Comparison of ENCODE assay signal across 13 cellular contexts in genomic region chr1:1353389-1354151, GRCh38. TPM values are rescaled to one million over a fixed set of nuclear protein-coding genes. Genes with fewer than 3 reads are reported as not detected.
A peak's percentile ranks its signal among the peaks of the same experiment; 100 is the strongest.
DNase-seq lines count a peak whose midpoint lies in the region; ATAC-seq, FAIRE-seq and TF ChIP-seq lines count a peak whose summit lies in the region.
"Had no signal": no experiment of that assay in that cellular context is flagged by ENCODE, and none has a peak within 500 bp of the region (broad histone marks: within the 10 kb centered on the region; RNA-seq: fewer than 3 reads in every experiment).

No MANE protein-coding gene starts in this region.

- H3K27ac ChIP-seq in HEK293 (ENCODE audit: extremely low read depth, low read depth, low read length), result no peak overlapping the region
- H3K27ac ChIP-seq in astrocyte (ENCODE audit: low read depth, low read length), result no peak overlapping the region
- no peak overlapping the region for H3K27ac ChIP-seq in neural progenitor cell
- H3K27ac ChIP-seq in prostate gland, result no peak overlapping the region

- TF ChIP-seq POLR2A in prostate gland (IDR thresholded peaks at IDR 0.05), result no peak

- WGBS in prostate gland, result 46% methylated on average over 28 of the region's 28 CpGs

- H3K4me3 ChIP-seq in HEK293 (ENCODE audit: low read depth, low read length) (no peak overlapping the region), astrocyte (ENCODE audit: insufficient read depth, low read depth, low read length) (no peak overlapping the region), neural progenitor cell (peak overlapping the region; percentile 34), prostate gland (no peak overlapping the region)

- no peak for TF ChIP-seq CTCF in HEK293 (tag by site-specific recombination; IDR thresholded peaks at IDR 0.05)
- TF ChIP-seq CTCF in astrocyte (IDR thresholded peaks at IDR 0.05; ENCODE audit: insufficient read depth, low read depth, low read length), result no peak
- no peak for TF ChIP-seq CTCF in neural progenitor cell (IDR thresholded peaks at IDR 0.05)
- TF ChIP-seq CTCF in prostate gland (IDR thresholded peaks at IDR 0.05), result no peak

- H3K27me3 Mint-ChIP-seq in astrocyte (ENCODE audit: low read depth, unreplicated experiment) (peaks cover 2% of the 10 kb centered on the region), neural progenitor cell (ENCODE audit: insufficient read depth, low read depth) (peaks cover 18% of the 10 kb centered on the region)
- peaks cover 10% of the 10 kb centered on the region for H3K27me3 Mint-ChIP-seq in activated T-helper 17 cell treated with anti-CD3 and anti-CD28 coated beads, Interleukin-2, amount 50 U/mL, for 72 hours

- H3F3A ChIP-seq in neural progenitor cell (ENCODE audit: low read depth), result peaks cover 49% of the 10 kb centered on the region

- H3K4me3 Mint-ChIP-seq in astrocyte (ENCODE audit: unreplicated experiment), result no peak overlapping the region
- H3K4me3 Mint-ChIP-seq in neural progenitor cell, result peak overlapping the region; percentile 48
- no peak overlapping the region for H3K4me3 Mint-ChIP-seq in activated T-helper 17 cell treated with anti-CD3 and anti-CD28 coated beads, Interleukin-2, amount 50 U/mL, for 72 hours

- H3K9me3 ChIP-seq in HEK293 (ENCODE audit: control insufficient read depth, insufficient read depth, low read depth, low read length), result no peaks in the 10 kb centered on the region
- no peaks in the 10 kb centered on the region for H3K9me3 ChIP-seq in astrocyte (ENCODE audit: insufficient read depth, low read depth, low read length)
- H3K9me3 ChIP-seq in neural progenitor cell (ENCODE audit: low read depth), result no peaks in the 10 kb centered on the region
- H3K9me3 ChIP-seq in prostate gland, result no peaks in the 10 kb centered on the region
- H3K9me3 ChIP-seq: thoracic aorta had no signal

- H3K27me3 ChIP-seq in astrocyte (ENCODE audit: insufficient read depth, low read length) (no peaks in the 10 kb centered on the region), neural progenitor cell (peaks cover 35% of the 10 kb centered on the region), prostate gland (replicated peaks; ENCODE audit: insufficient read depth) (no peaks in the 10 kb centered on the region)

- peaks cover 6% of the 10 kb centered on the region for H3K36me3 Mint-ChIP-seq in astrocyte (ENCODE audit: low read depth, unreplicated experiment)
- peaks cover 3% of the 10 kb centered on the region for H3K36me3 Mint-ChIP-seq in neural progenitor cell
- H3K36me3 Mint-ChIP-seq in activated T-helper 17 cell treated with anti-CD3 and anti-CD28 coated beads, Interleukin-2, amount 50 U/mL, for 72 hours (ENCODE audit: low read depth), result no peaks in the 10 kb centered on the region
- H3K36me3 Mint-ChIP-seq: brain had no signal

- ATAC-seq in activated T-helper 17 cell treated with anti-CD3 and anti-CD28 coated beads, Interleukin-2, amount 50 U/mL, for 72 hours (replicated peaks), result no peak
- ATAC-seq in HG02840 (IDR thresholded peaks at IDR 0.05; ENCODE audit: low FRiP score, unreplicated experiment), result no peak

- H3K9ac ChIP-seq in astrocyte (ENCODE audit: low read length), result no peak overlapping the region
- H3K9ac ChIP-seq in neural progenitor cell, result no peak overlapping the region

- H3K4me2 ChIP-seq in astrocyte (ENCODE audit: low read length) (peak overlapping the region; percentile 22), neural progenitor cell (peak overlapping the region; percentile 69)

- H3K27ac Mint-ChIP-seq in astrocyte (ENCODE audit: unreplicated experiment) (no peak overlapping the region), neural progenitor cell (no peak overlapping the region)
- H3K27ac Mint-ChIP-seq in activated T-helper 17 cell treated with anti-CD3 and anti-CD28 coated beads, Interleukin-2, amount 50 U/mL, for 72 hours, result no peak overlapping the region

- DNase-seq in COR-L47 (lab: John Stamatoyannopoulos, UW), result peak; percentile 29
- DNase-seq in astrocyte (ENCODE audit: low read depth), result no peak
- no peak for DNase-seq in neural progenitor cell (ENCODE audit: low spot score)
- DNase-seq in prostate gland (ENCODE audit: low spot score), result no peak
- DNase-seq: GF-D8, posterior cingulate gyrus, T-helper 9 cell had no signal

- H3K36me3 ChIP-seq in HEK293 (ENCODE audit: control insufficient read depth in 2 of 2, insufficient read depth in 1 of 2, low read length in 2 of 2) (no peaks in the 10 kb centered on the region), astrocyte (ENCODE audit: insufficient read depth, low read length) (peaks cover 11% of the 10 kb centered on the region), neural progenitor cell (no peaks in the 10 kb centered on the region), prostate gland (no peaks in the 10 kb centered on the region)

- H4K20me1 ChIP-seq in astrocyte (ENCODE audit: insufficient read depth, low read length) (peaks cover 48% of the 10 kb centered on the region), neural progenitor cell (ENCODE audit: low read depth) (peaks cover 37% of the 10 kb centered on the region)

- H2AFZ ChIP-seq in astrocyte (ENCODE audit: low read depth, low read length), result no peak overlapping the region
- H2AFZ ChIP-seq in neural progenitor cell (replicated peaks), result no peak overlapping the region

- intact Hi-C loops in prostate gland (cut with DNase I), result no loop called here

- POLR2A ChIA-PET in HEK293 (lab: Yijun Ruan, JAX), result interaction anchor here (0.6 to 0.9 kb wide), 5 partner anchors 17 to 687 kb away, joined by 3 to 4 read pairs (median 3); partner anchors contain the start of gene AURKAIP1

- CTCF ChIA-PET in HEK293 (lab: Yijun Ruan, JAX), result interaction anchor here (0.6 to 2.7 kb wide), 2 partner anchors 15 to 18 kb away, joined by 3 to 15 read pairs; no protein-coding TSS in a partner anchor

- peaks cover 54% of the 10 kb centered on the region for H3K79me2 ChIP-seq in astrocyte (ENCODE audit: insufficient read depth, low read length)
- peaks cover 3% of the 10 kb centered on the region for H3K79me2 ChIP-seq in neural progenitor cell (ENCODE audit: low read depth)

- H3K4me1 ChIP-seq in HEK293 (ENCODE audit: control insufficient read depth, insufficient read depth, low read length) (peaks cover 7% of the 10 kb centered on the region; the same call in 1 of the 2 replicates), astrocyte (ENCODE audit: insufficient read depth, low read length) (peaks cover 17% of the 10 kb centered on the region), neural progenitor cell (peaks cover 41% of the 10 kb centered on the region), prostate gland (replicated peaks) (no peaks in the 10 kb centered on the region)

- H3K4me1 Mint-ChIP-seq in astrocyte (ENCODE audit: low read depth, unreplicated experiment) (peaks cover 10% of the 10 kb centered on the region), neural progenitor cell (peaks cover 28% of the 10 kb centered on the region)
- H3K4me1 Mint-ChIP-seq in activated T-helper 17 cell treated with anti-CD3 and anti-CD28 coated beads, Interleukin-2, amount 50 U/mL, for 72 hours, result peaks cover 6% of the 10 kb centered on the region

- no peak for FAIRE-seq in astrocyte (lab: Jason Lieb, UNC)

- H3K9me3 Mint-ChIP-seq in astrocyte (ENCODE audit: unreplicated experiment), result no peaks in the 10 kb centered on the region
- H3K9me3 Mint-ChIP-seq in neural progenitor cell, result no peaks in the 10 kb centered on the region
- H3K9me3 Mint-ChIP-seq in activated T-helper 17 cell treated with anti-CD3 and anti-CD28 coated beads, Interleukin-2, amount 50 U/mL, for 72 hours, result no peaks in the 10 kb centered on the region
- H3K9me3 Mint-ChIP-seq: brain had no signal

TF ChIP-seq in HEK293, 187 proteins besides CTCF, POLR2A, EP300 and RAD21 (continues in another document):
- TF ChIP-seq MEIS1 (CRISPR knock-in tag; IDR thresholded peaks at IDR 0.05; ENCODE audit: borderline replicate concordance) (no peak), KLF17 (tag by site-specific recombination; IDR thresholded peaks at IDR 0.05) (peak; percentile 48), ZNF10 (tag by site-specific recombination; IDR thresholded peaks at IDR 0.05) (peak; percentile 65), ZNF341 (tag by site-specific recombination; IDR thresholded peaks at IDR 0.05; ENCODE audit: low read depth) (no peak), ZNF140 (tag by site-specific recombination; IDR thresholded peaks at IDR 0.05) (no peak), ZNF555 (tag by site-specific recombination; conservative IDR thresholded peaks at IDR 0.05) (no peak), GLIS1 (tag by site-specific recombination; IDR thresholded peaks at IDR 0.05) (peak; percentile 97), ZNF558 (tag by site-specific recombination; IDR thresholded peaks at IDR 0.05) (no peak)

RNA-seq across cellular contexts. Expression of gene DVL1, which starts 4.4 kb away (rescaled TPM):
- total RNA-seq in astrocyte, result 54.0 and 55.0 TPM in 2 replicates
- total RNA-seq in neural progenitor cell (ENCODE audit: low replicate concordance), result 14.5 and 64.1 TPM in 2 replicates
- 10 to 100 TPM; 46.2 to 48.0 TPM for total RNA-seq in activated T-helper 17 cell treated with anti-CD3 and anti-CD28 coated beads, Interleukin-2, amount 50 U/mL, for 72 hours
- total RNA-seq in prostate gland, result 100 to 1,000 TPM in 1 of 2 donors, 10 to 100 TPM in 1; 70.5 to 165 TPM

RNA-seq across cellular contexts. Expression of gene MXRA8, which starts 4.8 kb away (rescaled TPM):
- total RNA-seq in astrocyte, result 112 and 139 TPM in 2 replicates
- total RNA-seq in neural progenitor cell (ENCODE audit: low replicate concordance), result 6.8 and 24.0 TPM in 2 replicates
- under 1 TPM in 1 of 2 donors, not detected in 1; 0.56 TPM for total RNA-seq in activated T-helper 17 cell treated with anti-CD3 and anti-CD28 coated beads, Interleukin-2, amount 50 U/mL, for 72 hours
- total RNA-seq in prostate gland, result 100 to 1,000 TPM in 1 of 2 donors, 10 to 100 TPM in 1; 39.0 to 152 TPM

RNA-seq across cellular contexts. Expression of gene AURKAIP1, which starts 21.4 kb away (rescaled TPM):
- 135 and 139 TPM in 2 replicates for total RNA-seq in astrocyte
- 26.4 and 82.2 TPM in 2 replicates for total RNA-seq in neural progenitor cell (ENCODE audit: low replicate concordance)
- 100 to 1,000 TPM in 1 of 2 donors, 10 to 100 TPM in 1; 93.3 to 163 TPM for total RNA-seq in activated T-helper 17 cell treated with anti-CD3 and anti-CD28 coated beads, Interleukin-2, amount 50 U/mL, for 72 hours
- 100 to 1,000 TPM; 152 to 161 TPM for total RNA-seq in prostate gland

RNA-seq across cellular contexts. Expression of gene TAS1R3, which starts 22.5 kb away (rescaled TPM):
- total RNA-seq in astrocyte, result 0.41 and 0.50 TPM in 2 replicates
- 0.22 TPM in 1 of 2 replicates, not detected in the other for total RNA-seq in neural progenitor cell (ENCODE audit: low replicate concordance)
- 1 to 10 TPM in 1 of 2 donors, under 1 TPM in 1; 0.71 to 1.1 TPM for total RNA-seq in activated T-helper 17 cell treated with anti-CD3 and anti-CD28 coated beads, Interleukin-2, amount 50 U/mL, for 72 hours
- under 1 TPM in 1 of 2 donors, not detected in 1; 0.80 TPM for total RNA-seq in prostate gland
- total RNA-seq: epithelial cell of proximal tubule had no signal

RNA-seq across cellular contexts. Expression of gene CPTP, which starts 29.0 kb away (rescaled TPM):
- total RNA-seq in astrocyte, result 25.6 and 28.5 TPM in 2 replicates
- total RNA-seq in neural progenitor cell (ENCODE audit: low replicate concordance), result 1.0 and 13.5 TPM in 2 replicates
- 10 to 100 TPM; 16.8 to 22.3 TPM for total RNA-seq in activated T-helper 17 cell treated with anti-CD3 and anti-CD28 coated beads, Interleukin-2, amount 50 U/mL, for 72 hours
- total RNA-seq in prostate gland, result 10 to 100 TPM; 35.8 to 54.0 TPM
